In genomic region chr22:45310331-45311032, GRCh38 we compare ENCODE assay signal across 8 cellular contexts. TPM values are rescaled to one million over a fixed set of nuclear protein-coding genes. Genes with fewer than 3 reads are reported as not detected.
DNase-seq lines count a peak whose midpoint lies in the region; ATAC-seq and TF ChIP-seq lines count a peak whose summit lies in the region.

No MANE protein-coding gene starts in this region.

- intact Hi-C loops in esophagus muscularis mucosa (cut with DNase I) = no loop called here

- H2AFZ ChIP-seq in GM23338 (peak overlapping the region; percentile 90), parathyroid adenoma (peak overlapping the region; percentile 80)

- peaks cover 30% of the 10 kb centered on the region for H3K4me1 Mint-ChIP-seq in GM23338

- peaks cover 14% of the 10 kb centered on the region for H3F3A ChIP-seq in GM23338 (replicated peaks; ENCODE audit: low read depth)

- no peak overlapping the region for H3K27ac Mint-ChIP-seq in GM23338

- H3K4me2 ChIP-seq in GM23338 = peak overlapping the region; percentile 97
- peak overlapping the region; percentile 89 for H3K4me2 ChIP-seq in parathyroid adenoma (ENCODE audit: low read length)

- 0 out of 2 replicates have a peak, but pooled peaks cover 3% of the 10 kb centered on the region for H3K9me2 ChIP-seq in GM23338 (ENCODE audit: insufficient read depth)

- H3K9me3 ChIP-seq in esophagus muscularis mucosa = no peaks in the 10 kb centered on the region
- H3K9me3 ChIP-seq in parathyroid adenoma (ENCODE audit: control insufficient read depth, low read length) = no peaks in the 10 kb centered on the region

- peak overlapping the region; percentile 84 for H3K4me3 Mint-ChIP-seq in GM23338

- peak overlapping the region; percentile 95 for H3K4me3 ChIP-seq in GM23338
- H3K4me3 ChIP-seq in esophagus muscularis mucosa = peak overlapping the region; percentile 96 to 100 (median 98)
- peak overlapping the region; percentile 76 for H3K4me3 ChIP-seq in parathyroid adenoma (ENCODE audit: low read depth, low read length)

- peaks cover 12% of the 10 kb centered on the region for H4K20me1 ChIP-seq in GM23338 (replicated peaks; ENCODE audit: insufficient read depth)

- no peak for TF ChIP-seq CTCF in GM23338 (conservative IDR thresholded peaks at IDR 0.05; ENCODE audit: low read depth in 2 of 2)
- no peak for TF ChIP-seq CTCF in VCaP (conservative IDR thresholded peaks at IDR 0.05)
- TF ChIP-seq CTCF in esophagus muscularis mucosa (IDR thresholded peaks at IDR 0.05) = no peak
- no peak for TF ChIP-seq CTCF in parathyroid adenoma (IDR thresholded peaks at IDR 0.05)

- H3K27me3 Mint-ChIP-seq in GM23338 (ENCODE audit: insufficient read depth, low read depth, poor library complexity) = peaks cover 23% of the 10 kb centered on the region

- DNase-seq in GM23338 (ENCODE audit: low spot score) (no peak), esophagus muscularis mucosa (ENCODE audit: extremely low spot score) (no peak), T1000 (lab: John Stamatoyannopoulos, UW) (no peak), NCI-H226 (no peak), DMS79 (lab: John Stamatoyannopoulos, UW) (no peak), OCI-M2 (lab: John Stamatoyannopoulos, UW; ENCODE audit: unreplicated experiment) (no peak)

- peaks cover 49% of the 10 kb centered on the region for H3K79me2 ChIP-seq in GM23338 (replicated peaks; ENCODE audit: insufficient read depth)
- H3K79me2 ChIP-seq in parathyroid adenoma = no peaks in the 10 kb centered on the region

- H3K27ac ChIP-seq in GM23338 (ENCODE audit: low read depth) (peak overlapping the region; percentile 72; the same call in 1 of the 2 replicates), VCaP (peak overlapping the region; percentile 90), esophagus muscularis mucosa (replicated peaks in 1 of 4) (peak overlapping the region; percentile 88 to 92 (median 91)), parathyroid adenoma (no peak overlapping the region)

- no peak for TF ChIP-seq POLR2A in esophagus muscularis mucosa (IDR thresholded peaks at IDR 0.05; ENCODE audit: low read depth)

- H3K36me3 Mint-ChIP-seq in GM23338 (ENCODE audit: low read depth) = peaks cover 6% of the 10 kb centered on the region; the same call in 2 of the 3 replicates

- ATAC-seq in GM23338 = peak; percentile 1; the same call in 1 of the 3 replicates

- no peak overlapping the region for H3K9ac ChIP-seq in parathyroid adenoma

- H3K36me3 ChIP-seq in GM23338 (ENCODE audit: insufficient read depth) = no peaks in the 10 kb centered on the region
- H3K36me3 ChIP-seq in esophagus muscularis mucosa = no peaks in the 10 kb centered on the region
- H3K36me3 ChIP-seq in parathyroid adenoma (ENCODE audit: control insufficient read depth, insufficient read depth, low read length) = no peaks in the 10 kb centered on the region

- 4% methylated on average over 24 of the region's 35 CpGs for WGBS in esophagus muscularis mucosa

- H3K4me1 ChIP-seq in GM23338 (ENCODE audit: insufficient read depth) = peaks cover 20% of the 10 kb centered on the region
- H3K4me1 ChIP-seq in esophagus muscularis mucosa = peaks cover 15 to 40% (median 34%) of the 10 kb centered on the region in 4 donors
- no peaks in the 10 kb centered on the region for H3K4me1 ChIP-seq in parathyroid adenoma

- H3K27me3 ChIP-seq in GM23338 (ENCODE audit: insufficient read depth) (no peaks in the 10 kb centered on the region; the same call in 1 of the 2 replicates), esophagus muscularis mucosa (no peaks in the 10 kb centered on the region), parathyroid adenoma (ENCODE audit: control insufficient read depth, insufficient read depth, low read length) (no peaks in the 10 kb centered on the region)

- H3K9me3 Mint-ChIP-seq in GM23338 = no peaks in the 10 kb centered on the region

- TF ChIP-seq EP300 in esophagus muscularis mucosa (IDR thresholded peaks at IDR 0.05) = no peak

TF ChIP-seq in GM23338, 12 proteins besides CTCF, POLR2A, EP300 and RAD21:
- TF ChIP-seq CREB1 (CRISPR knock-in tag; IDR thresholded peaks at IDR 0.05; ENCODE audit: low read depth) = no peak
TF ChIP-seq in GM23338: peak in this region for 0.

RNA-seq across cellular contexts. Expression of gene FAM118A, which starts 0.7 kb away (rescaled TPM):
- 20.3 and 22.0 TPM in 2 replicates for total RNA-seq in GM23338 (2014; rRNA removed; shearing (Covaris generic))
- polyA plus RNA-seq in GM23338 (2016; fragmentation: Nextera tagmentation; extraction: Ambion mirVana) = 9.8 and 11.9 TPM in 2 replicates
- 10 to 100 TPM; 24.4 to 45.8 (median 32.1) TPM for total RNA-seq in esophagus muscularis mucosa

RNA-seq across cellular contexts. Expression of gene UPK3A, which starts 25.7 kb away (rescaled TPM):
- total RNA-seq in GM23338 (2014; rRNA removed; shearing (Covaris generic)) = 0.89 TPM in 1 of 2 replicates, not detected in the other
- polyA plus RNA-seq in GM23338 (2016; fragmentation: Nextera tagmentation; extraction: Ambion mirVana) = 0.47 and 1.1 TPM in 2 replicates
- total RNA-seq in esophagus muscularis mucosa = not detected
